ENCODE assay signal across 17 cellular contexts in genomic region chr3:108106031-108106430, GRCh38. TPM values are rescaled to one million over a fixed set of nuclear protein-coding genes. Genes with fewer than 3 reads are reported as not detected.
DNase-seq lines count a peak whose midpoint lies in the region; TF ChIP-seq lines count a peak whose summit lies in the region.
"Had no signal": no experiment of that assay in that cellular context is flagged by ENCODE, and none has a peak within 500 bp of the region (broad histone marks: within the 10 kb centered on the region; RNA-seq: fewer than 3 reads in every experiment).

No MANE protein-coding gene starts in this region.

- no peaks in the 10 kb centered on the region for H3K9me2 ChIP-seq in SK-N-SH

- no peak for TF ChIP-seq POLR2A in lower leg skin (IDR thresholded peaks at IDR 0.05)

- CTCF ChIA-PET in SK-N-SH (lab: Yijun Ruan, JAX): no interaction called here

- no peak for TF ChIP-seq CTCF in SK-N-SH (IDR thresholded peaks at IDR 0.05)
- no peak for TF ChIP-seq CTCF in foreskin fibroblast (IDR thresholded peaks at IDR 0.05; ENCODE audit: low read depth, low read length)
- TF ChIP-seq CTCF in lower leg skin (IDR thresholded peaks at IDR 0.05): no peak
- TF ChIP-seq CTCF in left ventricle myocardium inferior (IDR thresholded peaks at IDR 0.05; ENCODE audit: borderline replicate concordance): no peak

- no peaks in the 10 kb centered on the region for H3K4me1 ChIP-seq in SK-N-SH (ENCODE audit: control insufficient read depth in 1 of 2, insufficient read depth in 2 of 2, low read depth in 1 of 2, low read length in 1 of 2)
- H3K4me1 ChIP-seq in left ventricle myocardium inferior: peaks cover 10% of the 10 kb centered on the region

- no peak for TF ChIP-seq RAD21 in SK-N-SH (IDR thresholded peaks at IDR 0.05; ENCODE audit: low read length)

- H3K36me3 ChIP-seq in SK-N-SH (replicated peaks in 1 of 2; ENCODE audit: control insufficient read depth in 1 of 2, insufficient read depth in 2 of 2, low read length in 1 of 2) (no peaks in the 10 kb centered on the region), left ventricle myocardium inferior (no peaks in the 10 kb centered on the region)
- H3K36me3 ChIP-seq: transverse colon had no signal

- H4K20me1 ChIP-seq in SK-N-SH (ENCODE audit: insufficient read depth): no peaks in the 10 kb centered on the region

- H3K9me3 ChIP-seq in SK-N-SH: no peaks in the 10 kb centered on the region
- H3K9me3 ChIP-seq in left ventricle myocardium inferior (replicated peaks): no peaks in the 10 kb centered on the region
- H3K9me3 ChIP-seq: transverse colon had no signal

- peaks cover 4% of the 10 kb centered on the region for H3F3A ChIP-seq in SK-N-SH (replicated peaks; ENCODE audit: insufficient read depth)

- intact Hi-C loops in lower leg skin (cut with DNase I; ENCODE audit: low total_unique reads): no loop called here
- intact Hi-C loops in left ventricle myocardium inferior (cut with micrococcal nuclease): no loop called here

- no peak for TF ChIP-seq EP300 in SK-N-SH (IDR thresholded peaks at IDR 0.05; ENCODE audit: borderline replicate concordance in 1 of 2, low read depth in 1 of 2, low read length in 1 of 2)

- POLR2A ChIA-PET in SK-N-SH (lab: Yijun Ruan, JAX): no interaction called here

- H3K27me3 ChIP-seq in SK-N-SH (ENCODE audit: insufficient read depth) (no peaks in the 10 kb centered on the region), left ventricle myocardium inferior (ENCODE audit: low read depth) (no peaks in the 10 kb centered on the region)
- H3K27me3 ChIP-seq: transverse colon had no signal

- no peak overlapping the region for H3K9ac ChIP-seq in SK-N-SH

- DNase-seq in EL: peak; percentile 77
- DNase-seq in HS-27A (ENCODE audit: low read depth): peak; percentile 82
- DNase-seq in SK-N-SH: no peak
- DNase-seq in foreskin fibroblast: peak; percentile 53 to 81
- no peak for DNase-seq in C1 segment of cervical spinal cord (lab: John Stamatoyannopoulos, UW)
- DNase-seq in lower leg skin (ENCODE audit: low spot score in 2 of 2): no peak
- no peak for DNase-seq in left ventricle myocardium inferior
- DNase-seq: activated naive CD4-positive, alpha-beta T cell treated with anti-CD3 and anti-CD28 coated beads for 36 hours; activated T-cell treated with anti-CD3 and anti-CD28 coated beads, Interleukin-2, amount 50 U/mL, for 4 hours; anterior cingulate cortex; foreskin melanocyte; natural killer cell; NCI-H2107; NCI-H774; T-helper 9 cell; transverse colon had no signal

- WGBS in SK-N-SH (ENCODE audit: low lambda C conversion rate): 83% methylated on average over 3 of the region's 3 CpGs
- WGBS in lower leg skin, 2 donors: 96 to 97% methylated on average over 3 of the region's 3 CpGs

- H3K4me2 ChIP-seq in SK-N-SH: no peak overlapping the region

- H3K27ac ChIP-seq in SK-N-SH (ENCODE audit: low read depth in 2 of 2, low read length in 1 of 2): no peak overlapping the region
- H3K27ac ChIP-seq in left ventricle myocardium inferior (replicated peaks): no peak overlapping the region
- H3K27ac ChIP-seq: coronary artery, transverse colon had no signal

- H3K4me3 ChIP-seq in SK-N-SH (ENCODE audit: low read depth in 2 of 2, low read length in 1 of 2) (no peak overlapping the region), foreskin fibroblast (ENCODE audit: low read depth in 1 of 2, low read length in 2 of 2) (no peak overlapping the region), lower leg skin (ENCODE audit: low read depth, poor library complexity, severe bottlenecking) (no peak overlapping the region), left ventricle myocardium inferior (no peak overlapping the region)
- H3K4me3 ChIP-seq: coronary artery, transverse colon had no signal

- H3K79me2 ChIP-seq in SK-N-SH (ENCODE audit: insufficient read depth): no peaks in the 10 kb centered on the region

- H2AFZ ChIP-seq in SK-N-SH (ENCODE audit: low read depth): no peak overlapping the region

TF ChIP-seq in SK-N-SH, 30 proteins besides CTCF, POLR2A, EP300 and RAD21:
- TF ChIP-seq TCF12 (IDR thresholded peaks at IDR 0.05): peak; percentile 22; the same call in 1 of the 2 replicates
- no peak for TF ChIP-seq GABPA (IDR thresholded peaks at IDR 0.05; ENCODE audit: low read depth)
- TF ChIP-seq, protein P1, sequence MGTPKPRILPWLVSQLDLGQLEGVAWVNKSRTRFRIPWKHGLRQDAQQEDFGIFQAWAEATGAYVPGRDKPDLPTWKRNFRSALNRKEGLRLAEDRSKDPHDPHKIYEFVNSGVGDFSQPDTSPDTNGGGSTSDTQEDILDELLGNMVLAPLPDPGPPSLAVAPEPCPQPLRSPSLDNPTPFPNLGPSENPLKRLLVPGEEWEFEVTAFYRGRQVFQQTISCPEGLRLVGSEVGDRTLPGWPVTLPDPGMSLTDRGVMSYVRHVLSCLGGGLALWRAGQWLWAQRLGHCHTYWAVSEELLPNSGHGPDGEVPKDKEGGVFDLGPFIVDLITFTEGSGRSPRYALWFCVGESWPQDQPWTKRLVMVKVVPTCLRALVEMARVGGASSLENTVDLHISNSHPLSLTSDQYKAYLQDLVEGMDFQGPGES (IDR thresholded peaks at IDR 0.05; ENCODE audit: low read depth, low read length): no peak
- TF ChIP-seq FOXM1 (IDR thresholded peaks at IDR 0.05; ENCODE audit: low read depth): no peak
TF ChIP-seq in SK-N-SH: peak in this region for 1.

RNA-seq across cellular contexts. Expression of gene CD47, which starts 15.2 kb away (rescaled TPM):
- 19.6 and 20.0 TPM in 2 replicates for polyA plus RNA-seq in SK-N-SH (2012; rRNA removed)
- polyA plus RNA-seq in SK-N-SH (2012; cell fraction: cytosol; rRNA removed): 27.8 and 35.8 TPM in 2 replicates
- polyA plus RNA-seq in SK-N-SH (2012; cell fraction: nucleus; rRNA removed): 11.7 and 24.3 TPM in 2 replicates
- total RNA-seq in lower leg skin (10 to 100 TPM; 42.7 to 58.2 (median 49.5) TPM), left ventricle myocardium inferior (35.9 TPM)

Comparison
In these comparisons a context has a peak if more than half of its experiments do, and no peak if none do; other contexts are left out.
1. DNase-seq: peak in EL (single experiment), HS-27A (single experiment) and foreskin fibroblast (2 of 2); none in SK-N-SH (single experiment), C1 segment of cervical spinal cord (0 of 14), lower leg skin (0 of 2) and left ventricle myocardium inferior (single experiment).